9 cellular contexts compared by ENCODE assay signal in genomic region chr19:33616857-33617256, GRCh38. TPM values are rescaled to one million over a fixed set of nuclear protein-coding genes. Genes with fewer than 3 reads are reported as not detected.
"Had no signal": no experiment of that assay in that cellular context is flagged by ENCODE, and none has a peak within 500 bp of the region (broad histone marks: within the 10 kb centered on the region; RNA-seq: fewer than 3 reads in every experiment).

No MANE protein-coding gene starts in this region.

- H3K36me3 Mint-ChIP-seq: IgD-negative memory B cell had no signal

- H3K9me3 Mint-ChIP-seq: IgD-negative memory B cell had no signal

- H3K27ac Mint-ChIP-seq: IgD-negative memory B cell had no signal

- H3K4me3 ChIP-seq: K562 had no signal

- ATAC-seq: HepG2, K562 had no signal

- DNase-seq: IMR-90, KBM-7, KG1 had no signal

- H3K27ac ChIP-seq: HL-60 had no signal

- H3K4me1 Mint-ChIP-seq: IgD-negative memory B cell had no signal

RNA-seq across cellular contexts. Expression of gene CHST8, which starts 4.9 kb away (rescaled TPM):
- total RNA-seq: HepG2, HT-29, HT1080, IMR-90 had no signal
